In the genomic region with DNA sequence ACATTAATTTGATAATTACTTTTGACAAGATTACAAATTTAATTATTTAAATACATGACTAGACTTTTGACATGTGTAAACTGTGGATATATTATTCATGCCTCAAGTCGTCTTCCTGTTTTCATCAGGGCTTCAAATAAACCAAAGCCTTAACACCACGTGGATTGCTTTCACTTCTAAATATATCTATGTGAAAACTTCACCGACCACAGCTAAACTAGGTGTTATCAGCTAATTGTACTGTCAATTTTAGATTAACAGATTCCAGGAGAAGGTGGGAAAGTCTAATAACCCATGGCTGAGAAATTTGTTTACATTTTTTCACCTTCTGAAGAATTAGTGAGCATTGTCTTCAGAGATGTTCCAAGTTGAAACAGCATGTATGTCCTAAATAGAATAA, we compare ENCODE assay signal across 17 cellular contexts.
A peak's percentile ranks its signal among the peaks of the same experiment; 100 is the strongest.
DNase-seq lines count a peak whose midpoint lies in the region; ATAC-seq and TF ChIP-seq lines count a peak whose summit lies in the region.
"Had no signal": no experiment of that assay in that cellular context is flagged by ENCODE, and none has a peak within 500 bp of the region (broad histone marks: within the 10 kb centered on the region; RNA-seq: fewer than 3 reads in every experiment).

No MANE protein-coding gene starts in this region.

- no TSS peak for BruUV-seq in OCI-LY7 (replicated peaks; lab: Mats Ljungman, UMichigan)

- CTCF ChIA-PET in OCI-LY7 (lab: Charles Lee; ENCODE audit: unreplicated experiment) = no interaction called here

- no peak overlapping the region for H3K27ac Mint-ChIP-seq in stimulated activated effector memory CD8-positive, alpha-beta T cell treated with anti-CD3 and anti-CD28 coated beads, Interleukin-12 subunit alpha, Interleukin-12 subunit beta, amount 100 ng/mL, for 72 hours
- H3K27ac Mint-ChIP-seq: GM23338 had no signal

- peak; percentile 23 for DNase-seq in OCI-LY7 (ENCODE audit: low spot score)
- no peak for DNase-seq in left cardiac atrium
- no peak for DNase-seq in amygdala (lab: John Stamatoyannopoulos, UW)
- DNase-seq in stimulated activated effector memory CD8-positive, alpha-beta T cell treated with anti-CD3 and anti-CD28 coated beads, Interleukin-12 subunit alpha, Interleukin-12 subunit beta, amount 100 ng/mL, for 72 hours (ENCODE audit: low spot score in 2 of 2) = no peak
- no peak for DNase-seq in activated T-cell treated with anti-CD3 and anti-CD28 coated beads, Interleukin-2, amount 50 U/mL, for 48 hours
- DNase-seq: 8988T, C1 segment of cervical spinal cord, Karpas-422, NCI-H1417, NCI-H2029 treated with DMSO at 0.1 percent for 48 hours, NCI-H510A, OCI-M1, T-helper 1 cell had no signal

- no peaks in the 10 kb centered on the region for H3K27me3 ChIP-seq in BLaER1

- ATAC-seq in GM18909 (IDR thresholded peaks at IDR 0.05; ENCODE audit: poor library complexity, unreplicated experiment) = peak; percentile 76
- peak; percentile 63 for ATAC-seq in HG03159 (IDR thresholded peaks at IDR 0.05; ENCODE audit: unreplicated experiment)
- ATAC-seq in left cardiac atrium = no peak
- ATAC-seq in stimulated activated effector memory CD8-positive, alpha-beta T cell treated with anti-CD3 and anti-CD28 coated beads, Interleukin-12 subunit alpha, Interleukin-12 subunit beta, amount 100 ng/mL, for 72 hours = no peak
- ATAC-seq: GM23338 had no signal

- no peak overlapping the region for H3K4me3 ChIP-seq in BLaER1
- H3K4me3 ChIP-seq in OCI-LY7 (ENCODE audit: low read depth, low read length, poor library complexity, severe bottlenecking) = no peak overlapping the region
- H3K4me3 ChIP-seq: GM23338 had no signal

- TF ChIP-seq CTCF in OCI-LY7 (conservative IDR thresholded peaks at IDR 0.05; ENCODE audit: low read length) = no peak

- no peaks in the 10 kb centered on the region for H3K79me2 ChIP-seq in OCI-LY7 (ENCODE audit: insufficient read depth, low read depth, low read length)

- no peaks in the 10 kb centered on the region for H3K9me2 ChIP-seq in OCI-LY7 (ENCODE audit: insufficient read depth, low read length)

- no peaks in the 10 kb centered on the region for H3K9me3 Mint-ChIP-seq in stimulated activated effector memory CD8-positive, alpha-beta T cell treated with anti-CD3 and anti-CD28 coated beads, Interleukin-12 subunit alpha, Interleukin-12 subunit beta, amount 100 ng/mL, for 72 hours
- H3K9me3 Mint-ChIP-seq: GM23338 had no signal

- H3K4me1 ChIP-seq in BLaER1 (peaks cover 11% of the 10 kb centered on the region; the same call in 1 of the 2 replicates), OCI-LY7 (ENCODE audit: insufficient read depth, low read length, poor library complexity, severe bottlenecking) (peaks cover 12% of the 10 kb centered on the region)

- H3K36me3 Mint-ChIP-seq in stimulated activated effector memory CD8-positive, alpha-beta T cell treated with anti-CD3 and anti-CD28 coated beads, Interleukin-12 subunit alpha, Interleukin-12 subunit beta, amount 100 ng/mL, for 72 hours = no peaks in the 10 kb centered on the region

- no peak overlapping the region for H3K9ac ChIP-seq in BLaER1

- H3K9me3 ChIP-seq in BLaER1 = no peaks in the 10 kb centered on the region
- H3K9me3 ChIP-seq in OCI-LY7 (ENCODE audit: low read length) = no peaks in the 10 kb centered on the region

- H3K4me3 Mint-ChIP-seq in stimulated activated effector memory CD8-positive, alpha-beta T cell treated with anti-CD3 and anti-CD28 coated beads, Interleukin-12 subunit alpha, Interleukin-12 subunit beta, amount 100 ng/mL, for 72 hours = no peak overlapping the region
- H3K4me3 Mint-ChIP-seq: GM23338 had no signal

- H4K20me1 ChIP-seq in BLaER1 (no peaks in the 10 kb centered on the region), OCI-LY7 (ENCODE audit: insufficient read depth, low read length) (no peaks in the 10 kb centered on the region)

- H3K36me3 ChIP-seq in BLaER1 (no peaks in the 10 kb centered on the region), OCI-LY7 (ENCODE audit: insufficient read depth, low read length) (no peaks in the 10 kb centered on the region)

- H2AFZ ChIP-seq in OCI-LY7 (ENCODE audit: low read length) = peak overlapping the region; percentile 61
- H2AFZ ChIP-seq: GM23338 had no signal

- H3K27ac ChIP-seq in BLaER1 (no peak overlapping the region), OCI-LY7 (ENCODE audit: low read depth, low read length, poor library complexity, severe bottlenecking) (no peak overlapping the region)

- POLR2A ChIA-PET in OCI-LY7 (lab: Charles Lee) = no interaction called here

- H3K4me2 ChIP-seq in BLaER1 (peak overlapping the region; percentile 41), OCI-LY7 (ENCODE audit: low read length) (peak overlapping the region; percentile 17; the same call in 1 of the 2 replicates)
- H3K4me2 ChIP-seq: GM23338 had no signal

- H3K4me1 Mint-ChIP-seq in stimulated activated effector memory CD8-positive, alpha-beta T cell treated with anti-CD3 and anti-CD28 coated beads, Interleukin-12 subunit alpha, Interleukin-12 subunit beta, amount 100 ng/mL, for 72 hours = no peaks in the 10 kb centered on the region
- H3K4me1 Mint-ChIP-seq: GM23338 had no signal

- intact Hi-C loops in OCI-LY7 (cut with micrococcal nuclease; ENCODE audit: unreplicated experiment) = no loop called here
- intact Hi-C loops in left cardiac atrium (cut with DNase I) = no loop called here

Comparison
In these comparisons a context has a peak if more than half of its experiments do, and no peak if none do; other contexts are left out.
1. ATAC-seq: peak in GM18909 (single experiment) and HG03159 (single experiment); none in left cardiac atrium (0 of 2) and stimulated activated effector memory CD8-positive, alpha-beta T cell treated with anti-CD3 and anti-CD28 coated beads, Interleukin-12 subunit alpha, Interleukin-12 subunit beta, amount 100 ng/mL, for 72 hours (single experiment).